Comparison of ENCODE assay signal across 24 cellular contexts in genomic region chr2:208360259-208361076, GRCh38. TPM values are rescaled to one million over a fixed set of nuclear protein-coding genes. Genes with fewer than 3 reads are reported as not detected.
A peak's percentile ranks its signal among the peaks of the same experiment; 100 is the strongest.
DNase-seq lines count a peak whose midpoint lies in the region; ATAC-seq, FAIRE-seq and TF ChIP-seq lines count a peak whose summit lies in the region.
"Had no signal": no experiment of that assay in that cellular context is flagged by ENCODE, and none has a peak within 500 bp of the region (broad histone marks: within the 10 kb centered on the region; RNA-seq: fewer than 3 reads in every experiment).

No MANE protein-coding gene starts in this region.

- intact Hi-C loops in Right ventricle myocardium inferior (cut with DNase I) = no loop called here
- intact Hi-C loops in cardiac septum (cut with DNase I) = no loop called here
- intact Hi-C loops in kidney (cut with DNase I) = no loop called here
- intact Hi-C loops in natural killer cell (cut with micrococcal nuclease) = no loop called here

- H3K9me3 ChIP-seq in kidney (ENCODE audit: control insufficient read depth in 1 of 2, low read length in 2 of 2) = peaks cover 0 to 5% of the 10 kb centered on the region in 2 donors
- H3K9me3 ChIP-seq: uterus had no signal

- H3K4me1 ChIP-seq in kidney (ENCODE audit: control insufficient read depth in 1 of 2, insufficient read depth in 1 of 2, low read depth in 1 of 2, low read length in 2 of 2) = no peaks in the 10 kb centered on the region

- H3K9ac ChIP-seq in kidney (ENCODE audit: low read length in 2 of 2) = no peak overlapping the region
- H3K9ac ChIP-seq: KMS-11 had no signal

- no peak overlapping the region for H3K27ac Mint-ChIP-seq in stimulated activated memory B cell treated with anti-CD40 and anti-IgM and Interleukin-4, amounts not matched to agents 10 μg/mL and 1 μg/mL and 100 μg/mL, for 72 hours
- no peak overlapping the region for H3K27ac Mint-ChIP-seq in natural killer cell
- H3K27ac Mint-ChIP-seq in type B pancreatic cell = no peak overlapping the region
- H3K27ac Mint-ChIP-seq: activated CD8-positive, alpha-beta T cell treated with anti-CD3 and anti-CD28 coated beads, Interleukin-2, amount 10 ng/mL, durations not matched to agents 7 days and 5 days had no signal

- no peak overlapping the region for H3K4me3 Mint-ChIP-seq in stimulated activated memory B cell treated with anti-CD40 and anti-IgM and Interleukin-4, amounts not matched to agents 10 μg/mL and 1 μg/mL and 100 μg/mL, for 72 hours
- H3K4me3 Mint-ChIP-seq in natural killer cell = no peak overlapping the region
- no peak overlapping the region for H3K4me3 Mint-ChIP-seq in type B pancreatic cell
- H3K4me3 Mint-ChIP-seq: activated CD8-positive, alpha-beta T cell treated with anti-CD3 and anti-CD28 coated beads, Interleukin-2, amount 10 ng/mL, durations not matched to agents 7 days and 5 days had no signal

- peaks cover 7% of the 10 kb centered on the region for H3K4me1 Mint-ChIP-seq in stimulated activated memory B cell treated with anti-CD40 and anti-IgM and Interleukin-4, amounts not matched to agents 10 μg/mL and 1 μg/mL and 100 μg/mL, for 72 hours
- peaks cover 13 to 16% of the 10 kb centered on the region in 2 donors for H3K4me1 Mint-ChIP-seq in natural killer cell
- no peaks in the 10 kb centered on the region for H3K4me1 Mint-ChIP-seq in type B pancreatic cell (ENCODE audit: unreplicated experiment)

- H3K9me3 Mint-ChIP-seq in stimulated activated memory B cell treated with anti-CD40 and anti-IgM and Interleukin-4, amounts not matched to agents 10 μg/mL and 1 μg/mL and 100 μg/mL, for 72 hours = peaks cover 5% of the 10 kb centered on the region
- H3K9me3 Mint-ChIP-seq in natural killer cell (peaks cover 2 to 5% of the 10 kb centered on the region in 2 donors), type B pancreatic cell (no peaks in the 10 kb centered on the region)

- H3K4me3 ChIP-seq in HL-60 (replicated peaks; ENCODE audit: insufficient read depth, low read length) = peak overlapping the region; percentile 57
- no peak overlapping the region for H3K4me3 ChIP-seq in kidney (ENCODE audit: low read length in 2 of 2)
- H3K4me3 ChIP-seq: hepatocyte, lung had no signal

- no peaks in the 10 kb centered on the region for H3K27me3 ChIP-seq in HL-60 (ENCODE audit: insufficient read depth, poor library complexity, severe bottlenecking)
- H3K27me3 ChIP-seq: hepatocyte, uterus had no signal

- H3K36me3 ChIP-seq in kidney (ENCODE audit: control insufficient read depth in 1 of 2, insufficient read depth in 2 of 2, low read length in 2 of 2) = peaks cover 0 to 4% of the 10 kb centered on the region in 2 donors
- H3K36me3 ChIP-seq: uterus had no signal

- FAIRE-seq in kidney (lab: Jason Lieb, UNC) = no peak
- FAIRE-seq: astrocyte, G401.6 had no signal

- TF ChIP-seq CTCF in HL-60 (IDR thresholded peaks at IDR 0.05; ENCODE audit: insufficient read depth, low read length) (no peak), kidney (IDR thresholded peaks at IDR 0.05; ENCODE audit: borderline replicate concordance, extremely low read depth, insufficient read depth) (no peak), natural killer cell (IDR thresholded peaks at IDR 0.05) (no peak), type B pancreatic cell (conservative IDR thresholded peaks at IDR 0.05) (no peak)

- DNase-seq in Right ventricle myocardium inferior (ENCODE audit: missing footprints) (no peak), cardiac septum (ENCODE audit: low spot score) (no peak), HL-60 (ENCODE audit: low read depth in 1 of 2, low spot score in 1 of 2) (peak in 1 of 2 experiments; percentile 35), kidney (peak; percentile 71), SIG-M5 (lab: John Stamatoyannopoulos, UW) (no peak), natural killer cell (no peak), type B pancreatic cell (ENCODE audit: extremely low spot score, unreplicated experiment) (no peak)
- DNase-seq: activated CD4-positive, CD25-positive, alpha-beta regulatory T cell treated with anti-CD3 and anti-CD28 coated beads, Interleukin-2, amount 50 U/mL, for 72 hours; activated CD8-positive, alpha-beta T cell treated with anti-CD3 and anti-CD28 coated beads, Interleukin-2, amount 10 ng/mL, durations not matched to agents 7 days and 5 days; activated naive CD4-positive, alpha-beta T cell treated with Interleukin-2 at 50 U/mL for 16 hours; activated T-cell treated with anti-CD3 and anti-CD28 coated beads, Interleukin-2, amount 50 U/mL, for 1 hour; C1 segment of cervical spinal cord; foreskin fibroblast; NCI-H146; NCI-H2171 had no signal

- H3K36me3 Mint-ChIP-seq in stimulated activated memory B cell treated with anti-CD40 and anti-IgM and Interleukin-4, amounts not matched to agents 10 μg/mL and 1 μg/mL and 100 μg/mL, for 72 hours = peaks cover 28% of the 10 kb centered on the region
- H3K36me3 Mint-ChIP-seq in natural killer cell (peaks cover 8% of the 10 kb centered on the region), type B pancreatic cell (peaks cover 11% of the 10 kb centered on the region)

- H3K27ac ChIP-seq in HL-60 (replicated peaks) = peak overlapping the region; percentile 94
- no peak overlapping the region for H3K27ac ChIP-seq in kidney (ENCODE audit: low read depth in 2 of 2, low read length in 2 of 2)
- H3K27ac ChIP-seq: epithelial cell of prostate, hepatocyte, KMS-11, RWPE1 had no signal

- no peaks in the 10 kb centered on the region for H3K27me3 Mint-ChIP-seq in stimulated activated memory B cell treated with anti-CD40 and anti-IgM and Interleukin-4, amounts not matched to agents 10 μg/mL and 1 μg/mL and 100 μg/mL, for 72 hours
- H3K27me3 Mint-ChIP-seq in natural killer cell (ENCODE audit: low read depth in 2 of 2) (no peaks in the 10 kb centered on the region), type B pancreatic cell (no peaks in the 10 kb centered on the region)

- ATAC-seq in Right ventricle myocardium inferior (peak; percentile 20), natural killer cell (no peak)
- peak; percentile 36 for ATAC-seq in stimulated activated memory B cell treated with anti-CD40 and anti-IgM and Interleukin-4, amounts not matched to agents 10 μg/mL and 1 μg/mL and 100 μg/mL, for 72 hours

RNA-seq across cellular contexts. Expression of gene PTH2R, which starts 46.1 kb away (rescaled TPM):
- total RNA-seq in Right ventricle myocardium inferior (not detected), cardiac septum (not detected), kidney (54.8 TPM), natural killer cell (under 1 TPM; 0.50 to 0.65 (median 0.61) TPM), type B pancreatic cell (ENCODE audit: low replicate concordance) (0.76 and 0.87 TPM in 2 replicates)
- 11.0 TPM for polyA plus RNA-seq in kidney (ENCODE audit: insufficient read depth, low read depth, low replicate concordance)
- total RNA-seq: astrocyte, hepatocyte had no signal
- polyA plus RNA-seq: hepatocyte had no signal

Comparison
In these comparisons a context has a peak if more than half of its experiments do, and no peak if none do; other contexts are left out.
1. ATAC-seq: peak in Right ventricle myocardium inferior (single experiment) and stimulated activated memory B cell treated with anti-CD40 and anti-IgM and Interleukin-4, amounts not matched to agents 10 μg/mL and 1 μg/mL and 100 μg/mL, for 72 hours (single experiment); none in natural killer cell (0 of 3).
2. RNA of gene PTH2R, which starts 46.1 kb away (total RNA-seq): 54.8 TPM in kidney (single experiment); 0.76 to 0.87 TPM in type B pancreatic cell, 0.50 to 0.65 TPM in natural killer cell, not detected in cardiac septum (single experiment) and not detected in Right ventricle myocardium inferior (single experiment); every median in the first group is over 10 times any median in the second.